In the genomic region with DNA sequence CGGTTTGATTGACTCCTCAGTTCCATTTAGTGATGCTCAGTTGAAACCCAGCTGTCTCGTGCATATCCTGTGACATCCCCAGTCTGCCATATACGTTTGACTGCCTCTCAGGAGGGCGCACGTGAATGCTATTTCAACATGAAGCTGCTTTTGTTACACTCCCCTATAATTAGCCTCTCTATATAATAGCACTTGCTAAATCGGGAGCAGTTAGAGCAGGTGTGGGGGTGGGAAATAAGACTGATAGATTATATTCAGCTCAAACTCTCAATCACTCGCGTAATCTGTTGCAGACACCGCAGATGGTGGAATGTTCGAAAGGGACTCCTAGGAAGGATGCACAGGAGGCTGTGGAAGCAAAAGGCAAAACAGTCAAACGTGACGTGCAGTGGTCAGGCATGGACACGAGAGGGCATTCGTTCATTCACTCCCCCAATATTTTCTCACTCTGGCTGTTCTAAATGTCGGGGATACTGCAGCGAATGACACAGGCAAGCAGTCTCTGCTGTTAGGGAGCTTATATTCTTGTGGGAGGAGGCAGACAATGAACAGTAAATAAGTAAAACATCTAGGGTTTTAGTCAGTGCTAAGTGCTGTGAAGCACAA, we compare ENCODE assay signal across 1 cellular context.
TF ChIP-seq lines count a peak whose summit lies in the region.

No MANE protein-coding gene starts in this region.

TF ChIP-seq in SK-N-SH treated with all-trans-retinoic acid at 6 μM for 48 hours, 23 proteins besides CTCF, POLR2A, EP300 and RAD21 (continued from another document):
- TF ChIP-seq POU6F1 (CRISPR knock-in tag; IDR thresholded peaks at IDR 0.05; ENCODE audit: borderline replicate concordance, low read depth) (no peak), GLIS3 (CRISPR knock-in tag; IDR thresholded peaks at IDR 0.05) (no peak), ZNF70 (CRISPR knock-in tag; IDR thresholded peaks at IDR 0.05) (no peak), ZNF565 (CRISPR knock-in tag; conservative IDR thresholded peaks at IDR 0.05; ENCODE audit: low read depth) (no peak), CSDC2 (CRISPR knock-in tag; IDR thresholded peaks at IDR 0.05) (no peak)
- TF ChIP-seq, protein P1, sequence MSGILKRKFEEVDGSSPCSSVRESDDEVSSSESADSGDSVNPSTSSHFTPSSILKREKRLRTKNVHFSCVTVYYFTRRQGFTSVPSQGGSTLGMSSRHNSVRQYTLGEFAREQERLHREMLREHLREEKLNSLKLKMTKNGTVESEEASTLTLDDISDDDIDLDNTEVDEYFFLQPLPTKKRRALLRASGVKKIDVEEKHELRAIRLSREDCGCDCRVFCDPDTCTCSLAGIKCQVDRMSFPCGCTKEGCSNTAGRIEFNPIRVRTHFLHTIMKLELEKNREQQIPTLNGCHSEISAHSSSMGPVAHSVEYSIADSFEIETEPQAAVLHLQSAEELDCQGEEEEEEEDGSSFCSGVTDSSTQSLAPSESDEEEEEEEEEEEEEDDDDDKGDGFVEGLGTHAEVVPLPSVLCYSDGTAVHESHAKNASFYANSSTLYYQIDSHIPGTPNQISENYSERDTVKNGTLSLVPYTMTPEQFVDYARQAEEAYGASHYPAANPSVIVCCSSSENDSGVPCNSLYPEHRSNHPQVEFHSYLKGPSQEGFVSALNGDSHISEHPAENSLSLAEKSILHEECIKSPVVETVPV (CRISPR knock-in tag; IDR thresholded peaks at IDR 0.05), result no peak
